ENCODE assay signal across 8 cellular contexts in genomic region chr17:49414622-49415350, GRCh38. TPM values are rescaled to one million over a fixed set of nuclear protein-coding genes. Genes with fewer than 3 reads are reported as not detected.
DNase-seq lines count a peak whose midpoint lies in the region; ATAC-seq and TF ChIP-seq lines count a peak whose summit lies in the region.

TSS of gene PHB1 (minus strand) at chr17:49414882. CDS start at chr17:49413264, 1,618 bp downstream.

- H3K27me3 ChIP-seq in GM06990 (replicated peaks; ENCODE audit: control insufficient read depth, insufficient read depth, low read length) (no peaks in the 10 kb centered on the region), testis (no peaks in the 10 kb centered on the region)

- no peaks in the 10 kb centered on the region for H3K9me3 ChIP-seq in testis

- no peaks in the 10 kb centered on the region for H3K9me3 Mint-ChIP-seq in activated naive CD4-positive, alpha-beta T cell treated with anti-CD3 and anti-CD28 coated beads, Interleukin-2, amount 50 U/mL, for 24 hours

- H3K36me3 ChIP-seq in GM06990 (ENCODE audit: control insufficient read depth, insufficient read depth, low read length): peaks cover 15% of the 10 kb centered on the region
- H3K36me3 ChIP-seq in testis (ENCODE audit: low read depth, missing control alignments): no peaks in the 10 kb centered on the region

- peak within 1 kb of the TSS; percentile 95 for H3K4me3 Mint-ChIP-seq in activated naive CD4-positive, alpha-beta T cell treated with anti-CD3 and anti-CD28 coated beads, Interleukin-2, amount 50 U/mL, for 24 hours

- H3K4me3 ChIP-seq in GM06990 (replicated peaks; ENCODE audit: low read depth, low read length) (peak within 1 kb of the TSS; percentile 86), testis (peak within 1 kb of the TSS; percentile 65 to 80)

- DNase-seq in GM06990 (ENCODE audit: extremely low read depth, insufficient read length) (peak; percentile 86), NCI-H1092 (lab: John Stamatoyannopoulos, UW) (peak; percentile 98), glomerular endothelial cell (ENCODE audit: extremely low read depth, low read depth, low spot score) (peak; percentile 92), omental fat pad (ENCODE audit: low spot score) (peak; percentile 90), testis (peak; percentile 99)

- H3K4me1 Mint-ChIP-seq in activated naive CD4-positive, alpha-beta T cell treated with anti-CD3 and anti-CD28 coated beads, Interleukin-2, amount 50 U/mL, for 24 hours: peaks cover 20% of the 10 kb centered on the region

- H3K27ac ChIP-seq in testis: no peak within 1 kb of the TSS

- H3K27me3 Mint-ChIP-seq in activated naive CD4-positive, alpha-beta T cell treated with anti-CD3 and anti-CD28 coated beads, Interleukin-2, amount 50 U/mL, for 24 hours: no peaks in the 10 kb centered on the region

- H3K4me1 ChIP-seq in testis: peaks cover 10% of the 10 kb centered on the region

- 0 to 1% methylated on average over 30 of the region's 30 CpGs for WGBS in testis, 2 donors

- intact Hi-C loops in testis (cut with DNase I; ENCODE audit: low total_unique reads): no loop called here

- TF ChIP-seq CTCF in GM06990 (IDR thresholded peaks at IDR 0.05; ENCODE audit: insufficient read depth, low read length, poor library complexity, severe bottlenecking) (no peak), omental fat pad (IDR thresholded peaks at IDR 0.05) (no peak), testis (IDR thresholded peaks at IDR 0.05) (no peak)

- H3K27ac Mint-ChIP-seq in activated naive CD4-positive, alpha-beta T cell treated with anti-CD3 and anti-CD28 coated beads, Interleukin-2, amount 50 U/mL, for 24 hours: peak within 1 kb of the TSS; percentile 91

- peak; percentile 97 for ATAC-seq in HG02588 (IDR thresholded peaks at IDR 0.05; ENCODE audit: unreplicated experiment)
- ATAC-seq in SK-N-SH treated with all-trans-retinoic acid at 6 μM for 48 hours: peak; percentile 100
- peak; percentile 100 for ATAC-seq in omental fat pad (ENCODE audit: low FRiP score)

- peaks cover 14% of the 10 kb centered on the region for H3K36me3 Mint-ChIP-seq in activated naive CD4-positive, alpha-beta T cell treated with anti-CD3 and anti-CD28 coated beads, Interleukin-2, amount 50 U/mL, for 24 hours

- TF ChIP-seq POLR2A in testis (IDR thresholded peaks at IDR 0.05): no peak

TF ChIP-seq in SK-N-SH treated with all-trans-retinoic acid at 6 μM for 48 hours, 23 proteins besides CTCF, POLR2A, EP300 and RAD21:
- TF ChIP-seq ZFP30 (CRISPR knock-in tag; IDR thresholded peaks at IDR 0.05) (no peak), OSR1 (CRISPR knock-in tag; IDR thresholded peaks at IDR 0.05) (no peak), TSHZ2 (CRISPR knock-in tag; IDR thresholded peaks at IDR 0.05) (peak; percentile 95), ZFP3 (CRISPR knock-in tag; IDR thresholded peaks at IDR 0.05) (peak; percentile 62; the same call in 1 of the 2 replicates)
TF ChIP-seq in SK-N-SH treated with all-trans-retinoic acid at 6 μM for 48 hours: peak in this region for 2.

RNA-seq across cellular contexts. Expression of gene PHB1, which starts in this region (rescaled TPM):
- total RNA-seq in glomerular endothelial cell (99.8 and 140 TPM in 2 replicates), omental fat pad (100 to 1,000 TPM in 2 of 4 donors, 10 to 100 TPM in 2; 86.9 to 139 (median 111) TPM), testis (100 to 1,000 TPM in 1 of 2 donors, 10 to 100 TPM in 1; 69.1 to 103 TPM)
- 95.1 TPM for polyA plus RNA-seq in testis (ENCODE audit: insufficient read depth, low read depth, low replicate concordance)
